ENCODE assay signal across 12 cellular contexts in the genomic region with DNA sequence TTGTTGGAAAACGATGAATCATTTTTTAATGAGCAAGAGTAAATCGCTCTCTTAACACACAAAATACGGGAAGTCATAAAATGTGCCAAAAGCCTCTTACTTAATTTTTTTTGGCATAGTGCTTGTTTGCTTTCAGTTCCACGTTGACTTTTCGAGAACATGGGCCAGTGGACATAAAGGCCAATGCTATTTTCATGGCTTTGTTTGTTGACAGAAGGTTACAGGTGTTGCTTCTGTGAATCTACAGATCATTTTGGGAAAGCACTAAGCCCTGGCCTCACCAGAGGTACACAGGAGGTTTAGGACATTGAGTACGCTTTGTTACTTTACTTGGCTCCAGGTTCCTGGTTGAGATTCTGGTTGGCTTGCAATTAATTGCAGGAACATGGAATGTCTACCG.
A peak's percentile ranks its signal among the peaks of the same experiment; 100 is the strongest.
DNase-seq lines count a peak whose midpoint lies in the region; ATAC-seq and TF ChIP-seq lines count a peak whose summit lies in the region.
"Had no signal": no experiment of that assay in that cellular context is flagged by ENCODE, and none has a peak within 500 bp of the region (broad histone marks: within the 10 kb centered on the region; RNA-seq: fewer than 3 reads in every experiment).

No MANE protein-coding gene starts in this region.

- no peak overlapping the region for H3K4ac ChIP-seq in IMR-90 (ENCODE audit: low read depth, low read length)

- dilution Hi-C loops in IMR-90 (cut with HindIII; ENCODE audit: low sequenced_read_pairs, unreplicated experiment), result no loop called here

- CTCF ChIA-PET in IMR-90 (lab: Yijun Ruan, JAX), result no interaction called here

- BruUV-seq in IMR-90 (replicated peaks; lab: Mats Ljungman, UMichigan), result no TSS peak

- no peaks in the 10 kb centered on the region for H4K20me1 ChIP-seq in IMR-90 (ENCODE audit: insufficient read depth, low read length)

- H3K14ac ChIP-seq in IMR-90 (replicated peaks; ENCODE audit: low read depth, low read length), result no peak overlapping the region

- ATAC-seq in IMR-90 (ENCODE audit: low read depth), result no peak
- ATAC-seq in HG02642 (IDR thresholded peaks at IDR 0.05; ENCODE audit: poor library complexity, unreplicated experiment), result no peak
- ATAC-seq in GM18519 (IDR thresholded peaks at IDR 0.05; ENCODE audit: low FRiP score, unreplicated experiment), result no peak
- ATAC-seq in GM21825 (IDR thresholded peaks at IDR 0.05; ENCODE audit: unreplicated experiment), result no peak
- ATAC-seq: activated CD8-positive, alpha-beta memory T cell treated with anti-CD3 and anti-CD28 coated beads, Interleukin-2, amount 10 ng/mL, durations not matched to agents 7 days and 5 days had no signal

- in situ Hi-C loops in IMR-90 (cut with MboI; ENCODE audit: low sequenced_read_pairs), result no loop called here

- H4K8ac ChIP-seq in IMR-90 (ENCODE audit: low read depth in 2 of 2, low read length in 2 of 2), result no peak overlapping the region

- H3K23ac ChIP-seq in IMR-90 (ENCODE audit: low read depth, low read length), result no peak overlapping the region

- TF ChIP-seq CTCF in IMR-90 (conservative IDR thresholded peaks at IDR 0.05; ENCODE audit: low read depth, low read length) (no peak), esophagus squamous epithelium (IDR thresholded peaks at IDR 0.05) (no peak), stomach (IDR thresholded peaks at IDR 0.05) (no peak)

- H3K79me1 ChIP-seq in IMR-90 (ENCODE audit: low read depth in 1 of 2, low read length in 2 of 2), result no peaks in the 10 kb centered on the region

- no peak overlapping the region for H2BK15ac ChIP-seq in IMR-90 (ENCODE audit: low read depth, low read length)

- no peak overlapping the region for H2AK5ac ChIP-seq in IMR-90 (ENCODE audit: low read depth, low read length)

- DNase-seq in IMR-90 (no peak), NCI-H748 treated with DMSO at 0.1 percent for 48 hours (lab: John Stamatoyannopoulos, UW) (peak; percentile 68), esophagus squamous epithelium (lab: John Stamatoyannopoulos, UW) (no peak), stomach (peak; percentile 54), head of caudate nucleus (no peak)
- DNase-seq: activated CD8-positive, alpha-beta memory T cell treated with anti-CD3 and anti-CD28 coated beads, Interleukin-2, amount 10 ng/mL, durations not matched to agents 7 days and 5 days; DMS 273 treated with DMSO at 0.1 percent for 48 hours; NCI-H526; T-helper 9 cell had no signal

- WGBS in IMR-90 (ENCODE audit: extremely low coverage in 2 of 2, insufficient read length in 1 of 2), 2 experiments, result no CpG with 5 or more reads among the region's 7 CpGs
- WGBS in esophagus squamous epithelium, 2 donors, result 24 to 29% methylated on average over 7 of the region's 7 CpGs
- 25 to 39% (median 35%) methylated on average over 7 of the region's 7 CpGs for WGBS in stomach, 5 donors

- no peak overlapping the region for H3K4me2 ChIP-seq in IMR-90 (ENCODE audit: low read depth, low read length)

- H3K18ac ChIP-seq in IMR-90 (ENCODE audit: low read depth, low read length), result peak overlapping the region; percentile 40; the same call in 1 of the 2 replicates

- H2BK120ac ChIP-seq in IMR-90 (ENCODE audit: low read depth, low read length), result no peak overlapping the region

- H3K4me3 ChIP-seq in IMR-90 (ENCODE audit: insufficient read depth, low read depth, low read length) (no peak overlapping the region), esophagus squamous epithelium (no peak overlapping the region), stomach (no peak overlapping the region)

- H3K27ac ChIP-seq in IMR-90 (ENCODE audit: insufficient read depth, low read length) (no peak overlapping the region), esophagus squamous epithelium (peak overlapping the region in 3 of 4 donors; percentile 54 to 57 (median 54)), stomach (peak overlapping the region; percentile 17 to 74 (median 45))

- TF ChIP-seq POLR2A in IMR-90 (IDR thresholded peaks at IDR 0.05; ENCODE audit: low read depth, low read length) (no peak), esophagus squamous epithelium (IDR thresholded peaks at IDR 0.05) (no peak), stomach (IDR thresholded peaks at IDR 0.05) (no peak)

- no peak overlapping the region for H4K91ac ChIP-seq in IMR-90 (ENCODE audit: insufficient read depth, low read depth, low read length)

- H3K36me3 ChIP-seq in IMR-90 (ENCODE audit: control insufficient read depth, insufficient read depth, low read length) (no peaks in the 10 kb centered on the region), esophagus squamous epithelium (no peaks in the 10 kb centered on the region), stomach (no peaks in the 10 kb centered on the region)

- H3K27me3 ChIP-seq in IMR-90 (ENCODE audit: control insufficient read depth, insufficient read depth, low read length), result no peaks in the 10 kb centered on the region; the same call in none of the 2 replicates
- no peaks in the 10 kb centered on the region for H3K27me3 ChIP-seq in esophagus squamous epithelium
- H3K27me3 ChIP-seq in stomach, result no peaks in the 10 kb centered on the region

- no peak overlapping the region for H2AK9ac ChIP-seq in IMR-90 (replicated peaks; ENCODE audit: low read depth, low read length, poor library complexity)

- H2BK20ac ChIP-seq in IMR-90 (ENCODE audit: low read depth, low read length), result no peak overlapping the region

- POLR2A ChIA-PET in IMR-90 (lab: Charles Lee; ENCODE audit: unreplicated experiment), result no interaction called here

- H3K56ac ChIP-seq in IMR-90 (ENCODE audit: extremely low read depth, insufficient read depth, low read length), result no peak overlapping the region

- no peak for TF ChIP-seq EP300 in stomach (IDR thresholded peaks at IDR 0.05)

- H3K9me3 ChIP-seq in IMR-90 (ENCODE audit: control insufficient read depth, insufficient read depth, low read length), result no peaks in the 10 kb centered on the region
- H3K9me3 ChIP-seq in esophagus squamous epithelium, result no peaks in the 10 kb centered on the region
- H3K9me3 ChIP-seq in stomach, result no peaks in the 10 kb centered on the region

- H2AFZ ChIP-seq in IMR-90 (replicated peaks; ENCODE audit: low read length, poor library complexity), result no peak overlapping the region

- H2BK5ac ChIP-seq in IMR-90 (ENCODE audit: low read depth, low read length, poor library complexity, severe bottlenecking), result no peak overlapping the region

- intact Hi-C loops in IMR-90 (cut with micrococcal nuclease) (no loop called here), esophagus squamous epithelium (cut with DNase I) (no loop called here), stomach (cut with DNase I; ENCODE audit: low total_unique reads) (no loop called here), head of caudate nucleus (cut with DNase I) (no loop called here)

- no peak overlapping the region for H3K9ac ChIP-seq in IMR-90 (ENCODE audit: low read depth, low read length)

- H3K9me1 ChIP-seq in IMR-90 (ENCODE audit: insufficient read depth, low read length), result no peaks in the 10 kb centered on the region

- H3K4me1 ChIP-seq in IMR-90 (ENCODE audit: control insufficient read depth, insufficient read depth, low read length) (no peaks in the 10 kb centered on the region), esophagus squamous epithelium (peaks cover 0 to 10% (median 0%) of the 10 kb centered on the region in 3 donors), stomach (peaks cover 5 to 8% (median 6%) of the 10 kb centered on the region in 4 donors)

- no peak for TF ChIP-seq RAD21 in IMR-90 (IDR thresholded peaks at IDR 0.05; ENCODE audit: low read length)

- no peak overlapping the region for H4K5ac ChIP-seq in IMR-90 (ENCODE audit: low read depth, low read length)

TF ChIP-seq in IMR-90, 13 proteins besides CTCF, POLR2A, EP300 and RAD21:
- TF ChIP-seq RFX5 (IDR thresholded peaks at IDR 0.05; ENCODE audit: low read depth, low read length), result no peak
- TF ChIP-seq, protein P1, sequence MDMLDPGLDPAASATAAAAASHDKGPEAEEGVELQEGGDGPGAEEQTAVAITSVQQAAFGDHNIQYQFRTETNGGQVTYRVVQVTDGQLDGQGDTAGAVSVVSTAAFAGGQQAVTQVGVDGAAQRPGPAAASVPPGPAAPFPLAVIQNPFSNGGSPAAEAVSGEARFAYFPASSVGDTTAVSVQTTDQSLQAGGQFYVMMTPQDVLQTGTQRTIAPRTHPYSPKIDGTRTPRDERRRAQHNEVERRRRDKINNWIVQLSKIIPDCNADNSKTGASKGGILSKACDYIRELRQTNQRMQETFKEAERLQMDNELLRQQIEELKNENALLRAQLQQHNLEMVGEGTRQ (IDR thresholded peaks at IDR 0.05; ENCODE audit: low read depth, low read length), result no peak

Comparison
In these comparisons a context has a peak if more than half of its experiments do, and no peak if none do; other contexts are left out.
1. DNase-seq: peak in NCI-H748 treated with DMSO at 0.1 percent for 48 hours (single experiment) and stomach (single experiment); none in IMR-90 (single experiment), esophagus squamous epithelium (single experiment) and head of caudate nucleus (0 of 42).